In the genomic region with DNA sequence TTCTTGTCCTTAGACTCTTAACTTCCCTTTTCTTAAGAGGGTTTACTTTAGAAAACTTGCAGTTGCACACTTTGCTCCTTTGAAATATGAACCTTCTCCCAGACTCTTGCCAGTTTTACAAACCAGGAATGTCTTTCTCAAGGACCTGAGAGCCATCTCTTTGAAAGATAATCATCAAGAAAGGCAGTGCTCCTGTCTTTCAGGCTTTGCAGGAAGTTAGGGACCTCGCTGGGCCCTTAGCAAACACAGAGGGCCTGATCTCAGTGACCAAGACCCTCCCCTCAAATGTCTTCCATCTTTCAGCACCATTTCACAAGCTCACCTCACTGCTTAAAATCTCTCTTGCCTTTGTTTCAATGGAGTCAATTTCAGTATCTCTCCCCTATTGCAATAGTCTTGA, we compare ENCODE assay signal across 24 cellular contexts. TPM values are rescaled to one million over a fixed set of nuclear protein-coding genes. Genes with fewer than 3 reads are reported as not detected.
"Had no signal": no experiment of that assay in that cellular context is flagged by ENCODE, and none has a peak within 500 bp of the region (broad histone marks: within the 10 kb centered on the region; RNA-seq: fewer than 3 reads in every experiment).

No MANE protein-coding gene starts in this region.

- H3K4me1 ChIP-seq: esophagus squamous epithelium, heart right ventricle, left lung, pancreas, upper lobe of right lung had no signal

- H3K4me3 ChIP-seq: esophagus squamous epithelium, heart right ventricle, left lung, pancreas, upper lobe of right lung had no signal

- DNase-seq: activated CD4-positive, alpha-beta T cell treated with anti-CD3 and anti-CD28 coated beads, Interleukin-2, amount 50 U/mL, for 1 hour; activated CD4-positive, CD25-positive, alpha-beta regulatory T cell treated with anti-CD3 and anti-CD28 coated beads, Interleukin-2, amount 50 U/mL, for 72 hours; activated CD8-positive, alpha-beta memory T cell treated with anti-CD3 and anti-CD28 coated beads, Interleukin-2, amount 50 U/mL, for 48 hours; activated effector memory CD4-positive, alpha-beta T cell treated with Interleukin-2 at 50 U/mL for 16 hours; activated naive CD4-positive, alpha-beta T cell treated with anti-CD3 and anti-CD28 coated beads, Interleukin-2, amount 10 ng/mL, durations not matched to agents 7 days and 5 days; activated naive CD8-positive, alpha-beta T cell treated with anti-CD3 and anti-CD28 coated beads, Interleukin-2, amount 50 U/mL, for 24 hours; activated T-cell treated with anti-CD3 and anti-CD28 coated beads, Interleukin-2, amount 50 U/mL, for 48 hours; anterior cingulate cortex; cerebellar nuclear complex; effector CD8-positive, alpha-beta T cell; esophagus squamous epithelium; heart right ventricle; left lung; naive thymus-derived CD4-positive, alpha-beta T cell; pancreas; stimulated activated CD4-positive, alpha-beta T cell treated with anti-CD3 and anti-CD28 coated beads, Interleukin-4, amount 100 ng/mL, for 4 hours; stimulated activated naive B cell treated with anti-CD40 and anti-IgM and Interleukin-4, amounts not matched to agents 10 μg/mL and 1 μg/mL and 100 μg/mL, for 72 hours; upper lobe of right lung had no signal

- H3K27ac ChIP-seq: esophagus squamous epithelium, heart right ventricle, left lung, pancreas, upper lobe of right lung had no signal

- H3K27me3 Mint-ChIP-seq: activated naive CD4-positive, alpha-beta T cell treated with anti-CD3 and anti-CD28 coated beads, Interleukin-2, amount 10 ng/mL, durations not matched to agents 7 days and 5 days; activated naive CD8-positive, alpha-beta T cell treated with anti-CD3 and anti-CD28 coated beads, Interleukin-2, amount 50 U/mL, for 24 hours; dendritic cell treated with granulocyte-macrophage colony-stimulating factor and Interleukin-4, amounts not matched to agents 40 ng/mL and 50 ng/mL, for 4 days; stimulated activated naive B cell treated with anti-CD40 and anti-IgM and Interleukin-4, amounts not matched to agents 10 μg/mL and 1 μg/mL and 100 μg/mL, for 72 hours had no signal

- H3K9me3 Mint-ChIP-seq: activated naive CD4-positive, alpha-beta T cell treated with anti-CD3 and anti-CD28 coated beads, Interleukin-2, amount 10 ng/mL, durations not matched to agents 7 days and 5 days; activated naive CD8-positive, alpha-beta T cell treated with anti-CD3 and anti-CD28 coated beads, Interleukin-2, amount 50 U/mL, for 24 hours; dendritic cell treated with granulocyte-macrophage colony-stimulating factor and Interleukin-4, amounts not matched to agents 40 ng/mL and 50 ng/mL, for 4 days; stimulated activated naive B cell treated with anti-CD40 and anti-IgM and Interleukin-4, amounts not matched to agents 10 μg/mL and 1 μg/mL and 100 μg/mL, for 72 hours; T-helper 1 cell treated with Interleukin-12 subunit alpha and Interleukin-12 subunit beta and Interleukin-4 antibody, amounts not matched to agents 30 μg/mL and 1 μg/mL, for 36 hours had no signal

- H3K27ac Mint-ChIP-seq: activated naive CD4-positive, alpha-beta T cell treated with anti-CD3 and anti-CD28 coated beads, Interleukin-2, amount 10 ng/mL, durations not matched to agents 7 days and 5 days; activated naive CD8-positive, alpha-beta T cell treated with anti-CD3 and anti-CD28 coated beads, Interleukin-2, amount 50 U/mL, for 24 hours; dendritic cell treated with granulocyte-macrophage colony-stimulating factor and Interleukin-4, amounts not matched to agents 40 ng/mL and 50 ng/mL, for 4 days; naive thymus-derived CD4-positive, alpha-beta T cell; stimulated activated naive B cell treated with anti-CD40 and anti-IgM and Interleukin-4, amounts not matched to agents 10 μg/mL and 1 μg/mL and 100 μg/mL, for 72 hours; T-helper 1 cell treated with Interleukin-12 subunit alpha and Interleukin-12 subunit beta and Interleukin-4 antibody, amounts not matched to agents 30 μg/mL and 1 μg/mL, for 36 hours had no signal

- H3K9me3 ChIP-seq: esophagus squamous epithelium, heart right ventricle, left lung, pancreas, upper lobe of right lung had no signal

- H3K36me3 ChIP-seq: esophagus squamous epithelium, heart right ventricle, left lung, pancreas, upper lobe of right lung had no signal

- H3K27me3 ChIP-seq: esophagus squamous epithelium, left lung, pancreas, upper lobe of right lung had no signal

- H3K4me3 Mint-ChIP-seq: activated naive CD4-positive, alpha-beta T cell treated with anti-CD3 and anti-CD28 coated beads, Interleukin-2, amount 10 ng/mL, durations not matched to agents 7 days and 5 days; activated naive CD8-positive, alpha-beta T cell treated with anti-CD3 and anti-CD28 coated beads, Interleukin-2, amount 50 U/mL, for 24 hours; dendritic cell treated with granulocyte-macrophage colony-stimulating factor and Interleukin-4, amounts not matched to agents 40 ng/mL and 50 ng/mL, for 4 days; naive thymus-derived CD4-positive, alpha-beta T cell; stimulated activated naive B cell treated with anti-CD40 and anti-IgM and Interleukin-4, amounts not matched to agents 10 μg/mL and 1 μg/mL and 100 μg/mL, for 72 hours; T-helper 1 cell treated with Interleukin-12 subunit alpha and Interleukin-12 subunit beta and Interleukin-4 antibody, amounts not matched to agents 30 μg/mL and 1 μg/mL, for 36 hours had no signal

- ATAC-seq: activated naive CD8-positive, alpha-beta T cell treated with anti-CD3 and anti-CD28 coated beads, Interleukin-2, amount 50 U/mL, for 24 hours; heart right ventricle; left lung; naive thymus-derived CD4-positive, alpha-beta T cell; pancreas; sciatic nerve; stimulated activated naive B cell treated with anti-CD40 and anti-IgM and Interleukin-4, amounts not matched to agents 10 μg/mL and 1 μg/mL and 100 μg/mL, for 72 hours; upper lobe of right lung had no signal

- H3K4me1 Mint-ChIP-seq: activated naive CD4-positive, alpha-beta T cell treated with anti-CD3 and anti-CD28 coated beads, Interleukin-2, amount 10 ng/mL, durations not matched to agents 7 days and 5 days; activated naive CD8-positive, alpha-beta T cell treated with anti-CD3 and anti-CD28 coated beads, Interleukin-2, amount 50 U/mL, for 24 hours; naive thymus-derived CD4-positive, alpha-beta T cell; stimulated activated naive B cell treated with anti-CD40 and anti-IgM and Interleukin-4, amounts not matched to agents 10 μg/mL and 1 μg/mL and 100 μg/mL, for 72 hours had no signal

RNA-seq across cellular contexts. Expression of a gene that starts 32.0 kb away (rescaled TPM):
- total RNA-seq: bronchial epithelial cell, kidney epithelial cell, lung microvascular endothelial cell had no signal
- polyA plus RNA-seq: heart right ventricle; naive thymus-derived CD4-positive, alpha-beta T cell had no signal
